Comparison of ENCODE assay signal across 12 cellular contexts in the genomic region with DNA sequence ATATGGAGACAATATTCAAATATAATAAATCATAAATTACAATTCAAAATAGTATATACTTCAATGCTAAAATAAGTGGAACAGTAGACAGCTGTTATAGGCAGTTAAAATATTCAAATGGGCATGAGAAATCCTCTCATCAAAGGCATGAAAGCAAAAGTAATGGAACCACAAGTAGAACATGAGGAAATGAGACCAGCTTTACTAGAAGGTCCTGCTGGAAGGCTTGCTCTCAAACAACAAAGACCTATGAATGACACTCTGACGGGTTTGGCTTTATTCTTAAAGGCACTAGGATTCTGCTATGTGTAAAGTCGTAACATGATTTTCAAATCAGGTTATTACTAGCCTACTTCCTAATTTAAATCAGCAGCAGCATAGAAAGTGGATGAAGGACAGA.
A peak's percentile ranks its signal among the peaks of the same experiment; 100 is the strongest.
DNase-seq lines count a peak whose midpoint lies in the region; ATAC-seq, FAIRE-seq and TF ChIP-seq lines count a peak whose summit lies in the region.
"Had no signal": no experiment of that assay in that cellular context is flagged by ENCODE, and none has a peak within 500 bp of the region (broad histone marks: within the 10 kb centered on the region; RNA-seq: fewer than 3 reads in every experiment).

No MANE protein-coding gene starts in this region.

- DNase-seq in astrocyte (ENCODE audit: low read depth) (no peak), SIG-M5 (lab: John Stamatoyannopoulos, UW) (no peak), sciatic nerve (ENCODE audit: low spot score) (no peak), occipital lobe (lab: John Stamatoyannopoulos, UW) (no peak), NCI-H2107 (lab: John Stamatoyannopoulos, UW) (no peak)
- DNase-seq: activated CD4-positive, alpha-beta T cell treated with anti-CD3 and anti-CD28 coated beads, Interleukin-2, amount 10 ng/mL, durations not matched to agents 24 days and 14 days; DMS53; GOT3; NCI-H226 had no signal

- H3K9me3 Mint-ChIP-seq in astrocyte (ENCODE audit: unreplicated experiment): peaks cover 10% of the 10 kb centered on the region

- no peak overlapping the region for H3K9ac ChIP-seq in astrocyte (ENCODE audit: low read length)

- no peaks in the 10 kb centered on the region for H3K9me3 ChIP-seq in astrocyte (ENCODE audit: insufficient read depth, low read depth, low read length)

- peaks cover 15% of the 10 kb centered on the region for H3K36me3 Mint-ChIP-seq in astrocyte (ENCODE audit: low read depth, unreplicated experiment)

- no peaks in the 10 kb centered on the region for H3K27me3 ChIP-seq in astrocyte (ENCODE audit: insufficient read depth, low read length)

- ATAC-seq in GM18519 (IDR thresholded peaks at IDR 0.05; ENCODE audit: low FRiP score, unreplicated experiment) (peak; percentile 49), GM19467 (IDR thresholded peaks at IDR 0.05; ENCODE audit: unreplicated experiment) (peak; percentile 60), HG03045 (IDR thresholded peaks at IDR 0.05; ENCODE audit: unreplicated experiment) (peak; percentile 76), sciatic nerve (no peak)

- H3K36me3 ChIP-seq in astrocyte (ENCODE audit: insufficient read depth, low read length): no peaks in the 10 kb centered on the region

- H3K27ac ChIP-seq in astrocyte (ENCODE audit: low read depth, low read length): peak overlapping the region; percentile 16

- peak overlapping the region; percentile 64 for H3K27ac Mint-ChIP-seq in astrocyte (ENCODE audit: unreplicated experiment)
- H3K27ac Mint-ChIP-seq: activated CD4-positive, alpha-beta T cell treated with anti-CD3 and anti-CD28 coated beads, Interleukin-2, amount 10 ng/mL, durations not matched to agents 24 days and 14 days had no signal

- no peak overlapping the region for H3K4me3 ChIP-seq in astrocyte (ENCODE audit: insufficient read depth, low read depth, low read length)

- no peak for TF ChIP-seq CTCF in astrocyte (IDR thresholded peaks at IDR 0.05; ENCODE audit: insufficient read depth, low read depth, low read length)

- H3K4me1 ChIP-seq in astrocyte (ENCODE audit: insufficient read depth, low read length): peaks cover 7% of the 10 kb centered on the region

- FAIRE-seq in astrocyte (lab: Jason Lieb, UNC): peak; percentile 5

- H3K27me3 Mint-ChIP-seq in astrocyte (ENCODE audit: low read depth, unreplicated experiment): no peaks in the 10 kb centered on the region
- H3K27me3 Mint-ChIP-seq: activated CD4-positive, alpha-beta T cell treated with anti-CD3 and anti-CD28 coated beads, Interleukin-2, amount 10 ng/mL, durations not matched to agents 24 days and 14 days had no signal

- H3K79me2 ChIP-seq in astrocyte (ENCODE audit: insufficient read depth, low read length): no peaks in the 10 kb centered on the region

- no peak overlapping the region for H3K4me2 ChIP-seq in astrocyte (ENCODE audit: low read length)

- H3K4me1 Mint-ChIP-seq in astrocyte (ENCODE audit: low read depth, unreplicated experiment): peaks cover 7% of the 10 kb centered on the region

- H4K20me1 ChIP-seq in astrocyte (ENCODE audit: insufficient read depth, low read length): no peaks in the 10 kb centered on the region

- H2AFZ ChIP-seq in astrocyte (ENCODE audit: low read depth, low read length): no peak overlapping the region

- intact Hi-C loops in sciatic nerve (cut with DNase I): no loop called here

- H3K4me3 Mint-ChIP-seq in astrocyte (ENCODE audit: unreplicated experiment): no peak overlapping the region
- H3K4me3 Mint-ChIP-seq: activated CD4-positive, alpha-beta T cell treated with anti-CD3 and anti-CD28 coated beads, Interleukin-2, amount 10 ng/mL, durations not matched to agents 24 days and 14 days had no signal
